ENCODE assay signal across 24 cellular contexts in the genomic region with DNA sequence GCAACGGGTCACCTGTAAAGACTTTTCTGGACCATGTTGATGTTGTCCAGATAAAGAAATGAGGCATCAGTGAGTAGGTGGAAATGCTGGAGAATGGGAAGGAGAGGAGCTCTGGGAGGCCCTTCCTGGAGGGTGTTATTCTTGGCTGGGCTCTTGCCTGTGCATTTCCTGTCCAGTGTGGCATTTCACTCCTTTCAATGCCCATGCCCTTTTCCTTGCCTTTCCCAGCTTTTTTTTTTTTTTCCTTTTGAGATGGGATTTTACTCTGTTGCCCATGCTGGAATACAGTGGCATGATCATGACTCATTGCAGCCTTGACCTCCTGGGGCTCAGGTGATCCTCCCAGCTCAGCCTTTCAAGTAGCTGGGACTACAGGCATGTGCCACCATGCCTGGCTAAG. TPM values are rescaled to one million over a fixed set of nuclear protein-coding genes. Genes with fewer than 3 reads are reported as not detected.
DNase-seq lines count a peak whose midpoint lies in the region; ATAC-seq and TF ChIP-seq lines count a peak whose summit lies in the region.
"Had no signal": no experiment of that assay in that cellular context is flagged by ENCODE, and none has a peak within 500 bp of the region (broad histone marks: within the 10 kb centered on the region; RNA-seq: fewer than 3 reads in every experiment).

No MANE protein-coding gene starts in this region.

- H3K36me3 ChIP-seq in adrenal gland (replicated peaks in 1 of 2) (no peaks in the 10 kb centered on the region), WERI-Rb-1 (no peaks in the 10 kb centered on the region; the same call in 1 of the 2 replicates), prostate gland (no peaks in the 10 kb centered on the region)
- H3K36me3 ChIP-seq: gastrocnemius medialis, HAP-1 had no signal

- H3K27ac ChIP-seq in adrenal gland (no peak overlapping the region), WERI-Rb-1 (no peak overlapping the region), prostate gland (no peak overlapping the region)
- H3K27ac ChIP-seq: C4-2B, gastrocnemius medialis had no signal

- TF ChIP-seq POLR2A in adrenal gland (IDR thresholded peaks at IDR 0.05) (no peak), prostate gland (IDR thresholded peaks at IDR 0.05) (no peak)

- intact Hi-C loops in adrenal gland (cut with DNase I) (no loop called here), prostate gland (cut with DNase I) (no loop called here)

- no peaks in the 10 kb centered on the region for H3K9me3 ChIP-seq in adrenal gland (replicated peaks in 1 of 3)
- H3K9me3 ChIP-seq in WERI-Rb-1 (ENCODE audit: severe bottlenecking) = peaks cover 2% of the 10 kb centered on the region
- H3K9me3 ChIP-seq in prostate gland = no peaks in the 10 kb centered on the region
- H3K9me3 ChIP-seq: gastrocnemius medialis, HAP-1 had no signal

- in situ Hi-C loops in Caki2 (cut with HindIII; ENCODE audit: low pct_unique_long_range_greater_than_20kb, low sequenced_read_pairs) = no loop called here

- H3K27me3 ChIP-seq in adrenal gland = no peaks in the 10 kb centered on the region
- no peaks in the 10 kb centered on the region for H3K27me3 ChIP-seq in WERI-Rb-1 (ENCODE audit: insufficient read depth, low read depth, severe bottlenecking)
- no peaks in the 10 kb centered on the region for H3K27me3 ChIP-seq in prostate gland (replicated peaks; ENCODE audit: insufficient read depth)

- DNase-seq in Caki2 (ENCODE audit: low read depth) (peak; percentile 79), LoVo (ENCODE audit: low spot score) (peak; percentile 60), adrenal gland (peak in 5 of 7 donors; percentile 37 to 57 (median 51)), kidney tubule cell (ENCODE audit: low spot score) (peak; percentile 95), WERI-Rb-1 (no peak), prostate gland (ENCODE audit: low spot score) (no peak), NCI-H524 treated with DMSO at 0.1 percent for 48 hours (lab: John Stamatoyannopoulos, UW) (no peak)
- DNase-seq: activated CD8-positive, alpha-beta memory T cell treated with anti-CD3 and anti-CD28 coated beads, Interleukin-2, amount 50 U/mL, for 48 hours; activated effector memory CD4-positive, alpha-beta T cell treated with anti-CD3 and anti-CD28 coated beads, Interleukin-2, amount 50 U/mL, for 16 hours; DMS 273 treated with DMSO at 0.1 percent for 48 hours; erythroblast; gastrocnemius medialis; Karpas-422; mesenchymal stem cell; NCI-H2107; NCI-H526; right cardiac atrium; stimulated activated CD8-positive, alpha-beta memory T cell treated with anti-CD3 and anti-CD28 coated beads, Interleukin-4, amount 100 ng/mL, for 48 hours had no signal

- H3K4me1 ChIP-seq in adrenal gland (replicated peaks in 1 of 2) = peaks cover 7 to 13% of the 10 kb centered on the region in 2 donors
- H3K4me1 ChIP-seq in prostate gland (replicated peaks) = no peaks in the 10 kb centered on the region
- H3K4me1 ChIP-seq: gastrocnemius medialis had no signal

- no peak overlapping the region for H3K4me3 ChIP-seq in adrenal gland
- H3K4me3 ChIP-seq in WERI-Rb-1 (ENCODE audit: low read depth, low read length) = no peak overlapping the region
- H3K4me3 ChIP-seq in prostate gland = no peak overlapping the region
- H3K4me3 ChIP-seq: gastrocnemius medialis, HAP-1 had no signal

- ATAC-seq in HG02759 (IDR thresholded peaks at IDR 0.05; ENCODE audit: unreplicated experiment) = no peak
- ATAC-seq: gastrocnemius medialis had no signal

- no peak for TF ChIP-seq CTCF in adrenal gland (IDR thresholded peaks at IDR 0.05)
- no peak for TF ChIP-seq CTCF in WERI-Rb-1 (IDR thresholded peaks at IDR 0.05; ENCODE audit: low read depth, low read length)
- TF ChIP-seq CTCF in prostate gland (IDR thresholded peaks at IDR 0.05) = no peak

- 59 to 83% (median 67%) methylated on average over 1 of the region's 1 CpG for WGBS in adrenal gland, 4 donors
- 100% methylated on average over 1 of the region's 1 CpG for WGBS in prostate gland

RNA-seq across cellular contexts. Expression of a gene that starts 11.8 kb away (rescaled TPM):
- not detected in 2 replicates for total RNA-seq in Caki2 (2014; rRNA removed; shearing (Covaris generic); ENCODE audit: low replicate concordance)
- total RNA-seq in adrenal gland = 1 to 10 TPM in 7 of 8 donors, under 1 TPM in 1; 0.79 to 7.4 (median 3.8) TPM
- 10 to 100 TPM in 1 of 3 donors, 1 to 10 TPM in 1, under 1 TPM in 1; 0.37 to 12.0 (median 2.1) TPM for polyA plus RNA-seq in adrenal gland
- 10 to 100 TPM in 1 of 2 donors, 1 to 10 TPM in 1; 9.9 to 11.0 TPM for total RNA-seq in prostate gland
- total RNA-seq: OCI-LY7; T-helper 1 cell treated with Interleukin-12 subunit alpha and Interleukin-12 subunit beta and Interleukin-4 antibody, amounts not matched to agents 30 ng/mL and 1 ng/mL, for 36 hours had no signal
- polyA plus RNA-seq: keratinocyte had no signal

RNA-seq across cellular contexts. Expression of a gene that starts 57.6 kb away (rescaled TPM):
- total RNA-seq in Caki2 (2014; rRNA removed; shearing (Covaris generic); ENCODE audit: low replicate concordance) = 20.5 and 22.7 TPM in 2 replicates
- total RNA-seq in adrenal gland (10 to 100 TPM in 7 of 8 donors, 1 to 10 TPM in 1; 7.1 to 24.4 (median 20.3) TPM), prostate gland (10 to 100 TPM in 1 of 2 donors, 1 to 10 TPM in 1; 3.2 to 29.7 TPM)
- polyA plus RNA-seq in adrenal gland = 1 to 10 TPM; 5.5 to 7.3 (median 7.2) TPM
- total RNA-seq: OCI-LY7; T-helper 1 cell treated with Interleukin-12 subunit alpha and Interleukin-12 subunit beta and Interleukin-4 antibody, amounts not matched to agents 30 ng/mL and 1 ng/mL, for 36 hours had no signal
- polyA plus RNA-seq: keratinocyte had no signal

Comparison
In these comparisons a context has a peak if more than half of its experiments do, and no peak if none do; other contexts are left out.
1. DNase-seq: peak in Caki2 (single experiment), LoVo (single experiment), adrenal gland (5 of 7) and kidney tubule cell (single experiment); none in WERI-Rb-1 (single experiment), prostate gland (single experiment) and NCI-H524 treated with DMSO at 0.1 percent for 48 hours (single experiment).